In the genomic region with DNA sequence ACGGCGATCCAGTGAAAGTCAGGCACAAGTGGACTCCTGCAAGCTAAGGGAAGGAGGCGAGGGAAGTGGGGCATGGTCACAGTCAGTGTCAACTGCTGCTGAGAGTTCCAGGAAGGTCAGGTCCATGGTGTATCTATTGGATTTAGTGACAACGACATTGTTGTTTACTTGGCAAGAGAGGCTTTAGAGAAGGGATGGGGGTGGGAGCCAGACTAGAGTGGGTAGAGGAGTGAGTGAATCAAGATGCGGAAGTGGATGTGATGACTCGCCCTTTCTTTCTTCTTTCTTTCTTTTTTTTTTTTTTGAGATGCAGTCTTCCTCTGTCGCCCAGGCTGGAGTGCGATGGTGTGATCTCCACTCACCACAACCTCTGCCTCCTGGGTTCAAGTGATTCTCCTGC, we compare ENCODE assay signal across 2 cellular contexts.
A peak's percentile ranks its signal among the peaks of the same experiment; 100 is the strongest.
TF ChIP-seq lines count a peak whose summit lies in the region.

No MANE protein-coding gene starts in this region.

TF ChIP-seq in HepG2, 621 proteins besides CTCF, POLR2A, EP300 and RAD21 (continues in another document):
- TF ChIP-seq, protein P1, sequence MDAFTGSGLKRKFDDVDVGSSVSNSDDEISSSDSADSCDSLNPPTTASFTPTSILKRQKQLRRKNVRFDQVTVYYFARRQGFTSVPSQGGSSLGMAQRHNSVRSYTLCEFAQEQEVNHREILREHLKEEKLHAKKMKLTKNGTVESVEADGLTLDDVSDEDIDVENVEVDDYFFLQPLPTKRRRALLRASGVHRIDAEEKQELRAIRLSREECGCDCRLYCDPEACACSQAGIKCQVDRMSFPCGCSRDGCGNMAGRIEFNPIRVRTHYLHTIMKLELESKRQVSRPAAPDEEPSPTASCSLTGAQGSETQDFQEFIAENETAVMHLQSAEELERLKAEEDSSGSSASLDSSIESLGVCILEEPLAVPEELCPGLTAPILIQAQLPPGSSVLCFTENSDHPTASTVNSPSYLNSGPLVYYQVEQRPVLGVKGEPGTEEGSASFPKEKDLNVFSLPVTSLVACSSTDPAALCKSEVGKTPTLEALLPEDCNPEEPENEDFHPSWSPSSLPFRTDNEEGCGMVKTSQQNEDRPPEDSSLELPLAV (CRISPR knock-in tag; conservative IDR thresholded peaks at IDR 0.05; ENCODE audit: low read depth), result no peak
- TF ChIP-seq, protein P2, sequence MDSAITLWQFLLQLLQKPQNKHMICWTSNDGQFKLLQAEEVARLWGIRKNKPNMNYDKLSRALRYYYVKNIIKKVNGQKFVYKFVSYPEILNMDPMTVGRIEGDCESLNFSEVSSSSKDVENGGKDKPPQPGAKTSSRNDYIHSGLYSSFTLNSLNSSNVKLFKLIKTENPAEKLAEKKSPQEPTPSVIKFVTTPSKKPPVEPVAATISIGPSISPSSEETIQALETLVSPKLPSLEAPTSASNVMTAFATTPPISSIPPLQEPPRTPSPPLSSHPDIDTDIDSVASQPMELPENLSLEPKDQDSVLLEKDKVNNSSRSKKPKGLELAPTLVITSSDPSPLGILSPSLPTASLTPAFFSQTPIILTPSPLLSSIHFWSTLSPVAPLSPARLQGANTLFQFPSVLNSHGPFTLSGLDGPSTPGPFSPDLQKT (CRISPR knock-in tag; IDR thresholded peaks at IDR 0.05; ENCODE audit: borderline replicate concordance), result no peak
- TF ChIP-seq YEATS4 (CRISPR knock-in tag; IDR thresholded peaks at IDR 0.05; ENCODE audit: borderline replicate concordance) (no peak), ZBTB7B (CRISPR knock-in tag; IDR thresholded peaks at IDR 0.05) (no peak), ETV5 (CRISPR knock-in tag; IDR thresholded peaks at IDR 0.05; ENCODE audit: borderline replicate concordance) (no peak), ZNF530 (CRISPR knock-in tag; IDR thresholded peaks at IDR 0.05; ENCODE audit: low read depth) (no peak), NFIB (CRISPR knock-in tag; IDR thresholded peaks at IDR 0.05; ENCODE audit: borderline replicate concordance) (no peak), GATAD2A (CRISPR knock-in tag; IDR thresholded peaks at IDR 0.05) (no peak), ZSCAN30 (CRISPR knock-in tag; IDR thresholded peaks at IDR 0.05) (no peak), ZBTB3 (CRISPR knock-in tag; IDR thresholded peaks at IDR 0.05; ENCODE audit: borderline replicate concordance, low read depth) (no peak), CEBPB (IDR thresholded peaks at IDR 0.05; ENCODE audit: borderline replicate concordance, low read depth, low read length) (no peak), PHF8 (CRISPR knock-in tag; IDR thresholded peaks at IDR 0.05) (no peak), ARNT (IDR thresholded peaks at IDR 0.05) (no peak)
- TF ChIP-seq, protein P3, sequence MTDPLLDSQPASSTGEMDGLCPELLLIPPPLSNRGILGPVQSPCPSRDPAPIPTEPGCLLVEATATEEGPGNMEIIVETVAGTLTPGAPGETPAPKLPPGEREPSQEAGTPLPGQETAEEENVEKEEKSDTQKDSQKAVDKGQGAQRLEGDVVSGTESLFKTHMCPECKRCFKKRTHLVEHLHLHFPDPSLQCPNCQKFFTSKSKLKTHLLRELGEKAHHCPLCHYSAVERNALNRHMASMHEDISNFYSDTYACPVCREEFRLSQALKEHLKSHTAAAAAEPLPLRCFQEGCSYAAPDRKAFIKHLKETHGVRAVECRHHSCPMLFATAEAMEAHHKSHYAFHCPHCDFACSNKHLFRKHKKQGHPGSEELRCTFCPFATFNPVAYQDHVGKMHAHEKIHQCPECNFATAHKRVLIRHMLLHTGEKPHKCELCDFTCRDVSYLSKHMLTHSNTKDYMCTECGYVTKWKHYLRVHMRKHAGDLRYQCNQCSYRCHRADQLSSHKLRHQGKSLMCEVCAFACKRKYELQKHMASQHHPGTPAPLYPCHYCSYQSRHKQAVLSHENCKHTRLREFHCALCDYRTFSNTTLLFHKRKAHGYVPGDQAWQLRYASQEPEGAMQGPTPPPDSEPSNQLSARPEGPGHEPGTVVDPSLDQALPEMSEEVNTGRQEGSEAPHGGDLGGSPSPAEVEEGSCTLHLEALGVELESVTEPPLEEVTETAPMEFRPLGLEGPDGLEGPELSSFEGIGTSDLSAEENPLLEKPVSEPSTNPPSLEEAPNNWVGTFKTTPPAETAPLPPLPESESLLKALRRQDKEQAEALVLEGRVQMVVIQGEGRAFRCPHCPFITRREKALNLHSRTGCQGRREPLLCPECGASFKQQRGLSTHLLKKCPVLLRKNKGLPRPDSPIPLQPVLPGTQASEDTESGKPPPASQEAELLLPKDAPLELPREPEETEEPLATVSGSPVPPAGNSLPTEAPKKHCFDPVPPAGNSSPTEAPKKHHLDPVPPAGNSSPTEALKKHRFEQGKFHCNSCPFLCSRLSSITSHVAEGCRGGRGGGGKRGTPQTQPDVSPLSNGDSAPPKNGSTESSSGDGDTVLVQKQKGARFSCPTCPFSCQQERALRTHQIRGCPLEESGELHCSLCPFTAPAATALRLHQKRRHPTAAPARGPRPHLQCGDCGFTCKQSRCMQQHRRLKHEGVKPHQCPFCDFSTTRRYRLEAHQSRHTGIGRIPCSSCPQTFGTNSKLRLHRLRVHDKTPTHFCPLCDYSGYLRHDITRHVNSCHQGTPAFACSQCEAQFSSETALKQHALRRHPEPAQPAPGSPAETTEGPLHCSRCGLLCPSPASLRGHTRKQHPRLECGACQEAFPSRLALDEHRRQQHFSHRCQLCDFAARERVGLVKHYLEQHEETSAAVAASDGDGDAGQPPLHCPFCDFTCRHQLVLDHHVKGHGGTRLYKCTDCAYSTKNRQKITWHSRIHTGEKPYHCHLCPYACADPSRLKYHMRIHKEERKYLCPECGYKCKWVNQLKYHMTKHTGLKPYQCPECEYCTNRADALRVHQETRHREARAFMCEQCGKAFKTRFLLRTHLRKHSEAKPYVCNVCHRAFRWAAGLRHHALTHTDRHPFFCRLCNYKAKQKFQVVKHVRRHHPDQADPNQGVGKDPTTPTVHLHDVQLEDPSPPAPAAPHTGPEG (CRISPR knock-in tag; IDR thresholded peaks at IDR 0.05), result no peak
- TF ChIP-seq, protein P4, sequence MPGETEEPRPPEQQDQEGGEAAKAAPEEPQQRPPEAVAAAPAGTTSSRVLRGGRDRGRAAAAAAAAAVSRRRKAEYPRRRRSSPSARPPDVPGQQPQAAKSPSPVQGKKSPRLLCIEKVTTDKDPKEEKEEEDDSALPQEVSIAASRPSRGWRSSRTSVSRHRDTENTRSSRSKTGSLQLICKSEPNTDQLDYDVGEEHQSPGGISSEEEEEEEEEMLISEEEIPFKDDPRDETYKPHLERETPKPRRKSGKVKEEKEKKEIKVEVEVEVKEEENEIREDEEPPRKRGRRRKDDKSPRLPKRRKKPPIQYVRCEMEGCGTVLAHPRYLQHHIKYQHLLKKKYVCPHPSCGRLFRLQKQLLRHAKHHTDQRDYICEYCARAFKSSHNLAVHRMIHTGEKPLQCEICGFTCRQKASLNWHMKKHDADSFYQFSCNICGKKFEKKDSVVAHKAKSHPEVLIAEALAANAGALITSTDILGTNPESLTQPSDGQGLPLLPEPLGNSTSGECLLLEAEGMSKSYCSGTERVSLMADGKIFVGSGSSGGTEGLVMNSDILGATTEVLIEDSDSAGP (CRISPR knock-in tag; IDR thresholded peaks at IDR 0.05; ENCODE audit: borderline replicate concordance), result no peak

TF ChIP-seq in endothelial cell of umbilical vein, 7 proteins besides CTCF, POLR2A, EP300 and RAD21:
- TF ChIP-seq FOS (IDR thresholded peaks at IDR 0.05; ENCODE audit: borderline replicate concordance, insufficient read depth, low read length) (peak; percentile 25), MYC (IDR thresholded peaks at IDR 0.05; ENCODE audit: low read depth, low read length) (no peak)
